In genomic region chr9:12693141-12693540, GRCh38 we compare ENCODE assay signal across 23 cellular contexts. TPM values are rescaled to one million over a fixed set of nuclear protein-coding genes. Genes with fewer than 3 reads are reported as not detected.
DNase-seq lines count a peak whose midpoint lies in the region; ATAC-seq and TF ChIP-seq lines count a peak whose summit lies in the region.
"Had no signal": no experiment of that assay in that cellular context is flagged by ENCODE, and none has a peak within 500 bp of the region (broad histone marks: within the 10 kb centered on the region; RNA-seq: fewer than 3 reads in every experiment).

TYRP1 (plus strand) TSS chr9:12693385; CDS start chr9:12693997, 612 bp downstream.

- no peaks in the 10 kb centered on the region for H3K9me3 ChIP-seq in right cardiac atrium (ENCODE audit: control insufficient read depth, low read length)
- H3K9me3 ChIP-seq in PC-3 (ENCODE audit: low read length), result no peaks in the 10 kb centered on the region
- H3K9me3 ChIP-seq: BLaER1, SK-N-SH had no signal

- H3K27ac ChIP-seq in right cardiac atrium (ENCODE audit: low read length) (no peak within 1 kb of the TSS), PC-3 (ENCODE audit: low read length) (no peak within 1 kb of the TSS)
- H3K27ac ChIP-seq: BLaER1, KMS-11 had no signal

- H3K4me2 ChIP-seq in PC-3 (ENCODE audit: low read length), result no peak within 1 kb of the TSS
- H3K4me2 ChIP-seq: BLaER1, KMS-11, SK-N-SH had no signal

- ATAC-seq in Right ventricle myocardium inferior (no peak), right cardiac atrium (no peak), HG02623 (IDR thresholded peaks at IDR 0.05; ENCODE audit: unreplicated experiment) (no peak), GM19455 (IDR thresholded peaks at IDR 0.05; ENCODE audit: unreplicated experiment) (no peak), PC-3 (no peak)
- ATAC-seq: CD8-positive, alpha-beta T cell; GM12878; Panc1 had no signal

- WGBS in right cardiac atrium, result 77% methylated on average over 3 of the region's 3 CpGs

- no peaks in the 10 kb centered on the region for H3K36me3 ChIP-seq in PC-3 (ENCODE audit: low read depth, low read length)
- H3K36me3 ChIP-seq: BLaER1, MG63 had no signal

- H3K9me2 ChIP-seq in PC-3 (replicated peaks; ENCODE audit: low read length), result no peaks in the 10 kb centered on the region
- H3K9me2 ChIP-seq: SK-N-SH had no signal

- BruUV-seq in PC-3 (replicated peaks; lab: Mats Ljungman, UMichigan), result no TSS peak

- H3K27me3 ChIP-seq in right cardiac atrium (ENCODE audit: control insufficient read depth, insufficient read depth) (no peaks in the 10 kb centered on the region), PC-3 (ENCODE audit: low read length) (no peaks in the 10 kb centered on the region)
- H3K27me3 ChIP-seq: BLaER1, MG63 had no signal

- H4K20me1 ChIP-seq in PC-3 (ENCODE audit: low read length), result no peaks in the 10 kb centered on the region
- H4K20me1 ChIP-seq: BLaER1 had no signal

- H3F3A ChIP-seq in PC-3 (ENCODE audit: low read length, unreplicated experiment), result no peaks in the 10 kb centered on the region

- CTCF ChIA-PET in PC-3 (lab: Charles Lee), result no interaction called here

- H3K9ac ChIP-seq in PC-3 (ENCODE audit: low read length), result no peak within 1 kb of the TSS
- H3K9ac ChIP-seq: BLaER1, KMS-11, SK-N-SH had no signal

- intact Hi-C loops in Right ventricle myocardium inferior (cut with DNase I) (no loop called here), right cardiac atrium (cut with DNase I) (no loop called here), PC-3 (cut with micrococcal nuclease) (no loop called here)

- H3K4me1 ChIP-seq in right cardiac atrium (ENCODE audit: control insufficient read depth, insufficient read depth, low read length) (no peaks in the 10 kb centered on the region), PC-3 (ENCODE audit: insufficient read depth, low read length) (no peaks in the 10 kb centered on the region)
- H3K4me1 ChIP-seq: BLaER1 had no signal

- no peaks in the 10 kb centered on the region for H3K79me2 ChIP-seq in PC-3 (ENCODE audit: low read length)

- no peak within 1 kb of the TSS for H2AFZ ChIP-seq in PC-3 (ENCODE audit: low read length)

- TF ChIP-seq CTCF in PC-3 (conservative IDR thresholded peaks at IDR 0.05; ENCODE audit: low read depth, low read length), result no peak

- peak; percentile 8 for DNase-seq in NCI-H82 (lab: John Stamatoyannopoulos, UW)
- DNase-seq in NCI-H82 treated with DMSO at 0.1 percent for 48 hours (lab: John Stamatoyannopoulos, UW; ENCODE audit: unreplicated experiment), result no peak
- no peak for DNase-seq in Right ventricle myocardium inferior (ENCODE audit: missing footprints)
- peak in 1 of 3 donors; percentile 18 for DNase-seq in right cardiac atrium
- no peak for DNase-seq in PC-3
- DNase-seq in NCI-H2196 treated with DMSO at 0.1 percent for 48 hours (lab: John Stamatoyannopoulos, UW; ENCODE audit: unreplicated experiment), result no peak
- DNase-seq: 8988T; CD8-positive, alpha-beta T cell; DMS79 treated with DMSO at 0.1 percent for 48 hours; GOT3; MG63; NCI-H1092; NCI-H146; NCI-H2081; NCI-H510A; NCI-H774; SK-N-SH had no signal

- H3K4me3 ChIP-seq in right cardiac atrium (ENCODE audit: low read length), result no peak within 1 kb of the TSS
- no peak within 1 kb of the TSS for H3K4me3 ChIP-seq in PC-3 (ENCODE audit: low read length)
- H3K4me3 ChIP-seq: BLaER1, GM12878, MG63 had no signal

- POLR2A ChIA-PET in PC-3 (lab: Charles Lee; ENCODE audit: unreplicated experiment), result no interaction called here

RNA-seq across cellular contexts. Expression of gene TYRP1, which starts in this region (rescaled TPM):
- 57.4 TPM for total RNA-seq in Right ventricle myocardium inferior
- 10 to 100 TPM; 30.2 to 62.1 (median 35.5) TPM for total RNA-seq in right cardiac atrium
- 15.3 TPM for polyA plus RNA-seq in right cardiac atrium
- total RNA-seq in PC-3 (2014; rRNA removed), result 0.22 TPM in 1 of 2 replicates, not detected in the other
- total RNA-seq: CD8-positive, alpha-beta T cell; GM12878 had no signal
- polyA plus RNA-seq: SK-N-SH had no signal

Comparison
In these comparisons a context has a peak if more than half of its experiments do, and no peak if none do; other contexts are left out.
1. RNA of gene TYRP1 (total RNA-seq): 57.4 TPM in Right ventricle myocardium inferior (single experiment) and 30.2 to 62.1 TPM in right cardiac atrium; 0.22 TPM in PC-3; every median in the first group is over 10 times any median in the second.